1 cellular context compared by ENCODE assay signal in genomic region chr20:16877053-16877554, GRCh38.
TF ChIP-seq lines count a peak whose summit lies in the region.

No MANE protein-coding gene starts in this region.

TF ChIP-seq in HepG2, 621 proteins besides CTCF, POLR2A, EP300 and RAD21 (continued from another document):
- peak; percentile 94 for TF ChIP-seq MNT (IDR thresholded peaks at IDR 0.05)
- TF ChIP-seq THYN1 (CRISPR knock-in tag; IDR thresholded peaks at IDR 0.05; ENCODE audit: borderline replicate concordance, low read depth): no peak
